In genomic region chr1:108601708-108602410, GRCh38 we compare ENCODE assay signal across 24 cellular contexts.
"Had no signal": no experiment of that assay in that cellular context is flagged by ENCODE, and none has a peak within 500 bp of the region (broad histone marks: within the 10 kb centered on the region; RNA-seq: fewer than 3 reads in every experiment).

No MANE protein-coding gene starts in this region.

- H3K27ac Mint-ChIP-seq: activated CD8-positive, alpha-beta T cell treated with anti-CD3 and anti-CD28 coated beads, Interleukin-2, amount 10 ng/mL, durations not matched to agents 7 days and 5 days; activated naive CD4-positive, alpha-beta T cell treated with anti-CD3 and anti-CD28 coated beads, Interleukin-2, amount 50 U/mL, for 72 hours; activated T-helper 17 cell treated with anti-CD3 and anti-CD28 coated beads, Interleukin-2, amount 50 U/mL, for 72 hours; mesothelial cell of epicardium; T-cell; T-helper 2 cell treated with Interferon-gamma antibody and Interleukin-4, amounts not matched to agents 5 μg/mL and 100 μg/mL, for 36 hours had no signal

- H3K4me1 ChIP-seq: lower lobe of right lung, prostate gland had no signal

- H3K4me3 ChIP-seq: gastrocnemius medialis, lower lobe of right lung, ovary, prostate gland, tibial artery had no signal

- H3K27me3 ChIP-seq: brain microvascular endothelial cell, gastrocnemius medialis, neutrophil, ovary, tibial artery had no signal

- ATAC-seq: activated CD8-positive, alpha-beta T cell treated with anti-CD3 and anti-CD28 coated beads, Interleukin-2, amount 10 ng/mL, durations not matched to agents 7 days and 5 days; activated naive CD4-positive, alpha-beta T cell treated with anti-CD3 and anti-CD28 coated beads, Interleukin-2, amount 50 U/mL, for 72 hours; activated T-helper 17 cell treated with anti-CD3 and anti-CD28 coated beads, Interleukin-2, amount 50 U/mL, for 72 hours; gastrocnemius medialis; left colon; lower lobe of right lung; natural killer cell; stimulated activated naive CD8-positive, alpha-beta T cell treated with anti-CD3 and anti-CD28 coated beads, Interleukin-15, amount 100 ng/mL, for 72 hours; T-cell had no signal

- H3K27ac ChIP-seq: brain microvascular endothelial cell, gastrocnemius medialis, lower lobe of right lung, neutrophil, ovary, prostate gland, tibial artery, WERI-Rb-1 had no signal

- DNase-seq: activated CD4-positive, alpha-beta T cell treated with anti-CD3 and anti-CD28 coated beads for 1 hour; activated CD4-positive, alpha-beta T cell treated with anti-CD3 and anti-CD28 coated beads, Interleukin-2, amount 50 U/mL, for 1 hour; activated CD8-positive, alpha-beta T cell treated with anti-CD3 and anti-CD28 coated beads, Interleukin-2, amount 10 ng/mL, durations not matched to agents 7 days and 5 days; activated T-cell treated with anti-CD3 and anti-CD28 coated beads, Interleukin-2, amount 50 U/mL, for 1 hour; aorta; brain microvascular endothelial cell; effector memory CD4-positive, alpha-beta T cell; gastrocnemius medialis; left colon; lower lobe of right lung; natural killer cell; ovary; stimulated activated CD4-positive, alpha-beta T cell treated with anti-CD3 and anti-CD28 coated beads, Interleukin-4, amount 100 ng/mL, for 24 hours; stimulated activated naive CD8-positive, alpha-beta T cell treated with anti-CD3 and anti-CD28 coated beads, Interleukin-15, amount 100 ng/mL, for 72 hours; T-cell; tibial artery; WERI-Rb-1 had no signal

- H3K36me3 Mint-ChIP-seq: activated naive CD4-positive, alpha-beta T cell treated with anti-CD3 and anti-CD28 coated beads, Interleukin-2, amount 50 U/mL, for 72 hours; mesothelial cell of epicardium; natural killer cell had no signal

- H3K4me3 Mint-ChIP-seq: activated CD8-positive, alpha-beta T cell treated with anti-CD3 and anti-CD28 coated beads, Interleukin-2, amount 10 ng/mL, durations not matched to agents 7 days and 5 days; activated T-helper 17 cell treated with anti-CD3 and anti-CD28 coated beads, Interleukin-2, amount 50 U/mL, for 72 hours; central memory CD8-positive, alpha-beta T cell; mesothelial cell of epicardium; natural killer cell; stimulated activated naive CD8-positive, alpha-beta T cell treated with anti-CD3 and anti-CD28 coated beads, Interleukin-15, amount 100 ng/mL, for 72 hours; T-cell; T-helper 2 cell treated with Interferon-gamma antibody and Interleukin-4, amounts not matched to agents 5 μg/mL and 100 μg/mL, for 36 hours had no signal

- H3K9me3 ChIP-seq: gastrocnemius medialis, lower lobe of right lung, neutrophil, ovary, prostate gland, tibial artery had no signal

- H3K9me3 Mint-ChIP-seq: activated naive CD4-positive, alpha-beta T cell treated with anti-CD3 and anti-CD28 coated beads, Interleukin-2, amount 50 U/mL, for 72 hours; activated T-helper 17 cell treated with anti-CD3 and anti-CD28 coated beads, Interleukin-2, amount 50 U/mL, for 72 hours; central memory CD8-positive, alpha-beta T cell; mesothelial cell of epicardium; natural killer cell; stimulated activated naive CD8-positive, alpha-beta T cell treated with anti-CD3 and anti-CD28 coated beads, Interleukin-15, amount 100 ng/mL, for 72 hours; T-cell; T-helper 2 cell treated with Interferon-gamma antibody and Interleukin-4, amounts not matched to agents 5 μg/mL and 100 μg/mL, for 36 hours had no signal

- H3K36me3 ChIP-seq: brain microvascular endothelial cell, gastrocnemius medialis, ovary, prostate gland, WERI-Rb-1 had no signal

- H3K4me1 Mint-ChIP-seq: activated T-helper 17 cell treated with anti-CD3 and anti-CD28 coated beads, Interleukin-2, amount 50 U/mL, for 72 hours; stimulated activated naive CD8-positive, alpha-beta T cell treated with anti-CD3 and anti-CD28 coated beads, Interleukin-15, amount 100 ng/mL, for 72 hours had no signal

- H3K27me3 Mint-ChIP-seq: activated T-helper 17 cell treated with anti-CD3 and anti-CD28 coated beads, Interleukin-2, amount 50 U/mL, for 72 hours; central memory CD8-positive, alpha-beta T cell; stimulated activated naive CD8-positive, alpha-beta T cell treated with anti-CD3 and anti-CD28 coated beads, Interleukin-15, amount 100 ng/mL, for 72 hours; T-cell had no signal
